In the genomic region with DNA sequence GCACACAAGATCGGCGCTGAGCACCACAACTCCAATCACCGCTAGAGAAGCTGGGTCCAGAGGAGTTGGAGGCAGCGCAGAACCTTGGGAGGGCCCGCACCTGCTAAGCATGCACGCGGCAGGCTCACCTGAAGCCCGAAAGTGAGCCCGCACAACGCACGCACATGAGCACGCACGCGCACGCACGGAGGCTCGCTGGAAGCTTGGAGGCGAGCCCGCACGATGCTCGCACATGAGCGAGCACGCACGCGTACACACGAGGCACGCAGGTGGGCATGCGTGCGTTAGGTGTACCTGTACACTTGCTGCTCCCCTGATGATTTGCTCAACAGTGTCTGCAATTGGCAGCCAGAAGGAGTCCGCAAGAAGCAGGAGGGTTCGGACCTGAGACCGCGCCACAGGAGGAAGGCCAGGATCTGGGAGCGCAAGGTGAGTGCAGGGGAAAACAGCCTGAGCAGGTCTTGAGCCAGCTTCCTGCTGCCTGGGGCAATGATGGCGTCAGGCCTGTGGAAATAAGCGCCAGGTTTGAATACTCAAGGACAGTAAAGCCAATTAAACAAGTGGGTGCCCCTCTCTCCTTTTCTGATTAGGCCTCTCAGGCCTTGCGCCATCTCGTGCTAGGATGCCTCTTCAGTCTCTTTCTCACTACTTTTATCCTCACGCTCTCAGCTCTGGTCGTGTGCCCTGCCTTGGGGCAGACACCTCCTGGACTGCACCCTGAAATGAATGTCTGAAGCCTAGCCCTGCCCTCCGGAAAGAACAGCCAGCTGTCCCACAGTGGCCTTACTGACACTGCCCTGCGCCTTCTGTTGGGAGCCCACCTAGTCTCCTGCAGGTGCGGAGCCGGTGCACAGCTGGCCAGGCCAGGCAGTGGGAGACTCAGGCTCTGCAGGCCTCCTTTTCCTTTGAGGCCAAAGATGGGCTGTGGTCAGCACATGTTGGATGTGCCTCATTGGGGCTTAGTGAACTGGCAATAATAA, we compare ENCODE assay signal across 14 cellular contexts.
"Had no signal": no experiment of that assay in that cellular context is flagged by ENCODE, and none has a peak within 500 bp of the region (broad histone marks: within the 10 kb centered on the region; RNA-seq: fewer than 3 reads in every experiment).

No MANE protein-coding gene starts in this region.

- H3K4me3 ChIP-seq: ascending aorta, hepatocyte, left ventricle myocardium inferior, mucosa of descending colon, upper lobe of left lung had no signal

- DNase-seq: activated naive CD4-positive, alpha-beta T cell treated with Interleukin-2 at 50 U/mL for 16 hours; activated naive CD8-positive, alpha-beta T cell treated with anti-CD3 and anti-CD28 coated beads, Interleukin-2, amount 50 U/mL, for 24 hours; endodermal cell; erythroblast; kidney; left ventricle myocardium inferior; mucosa of descending colon; naive thymus-derived CD4-positive, alpha-beta T cell; retina; stimulated activated CD4-positive, alpha-beta T cell treated with anti-CD3 and anti-CD28 coated beads, Interleukin-4, amount 100 ng/mL, for 1 hour; stimulated activated naive CD4-positive, alpha-beta T cell treated with Interleukin-2 at 50 U/mL for 16 hours had no signal

- ATAC-seq: activated naive CD8-positive, alpha-beta T cell treated with anti-CD3 and anti-CD28 coated beads, Interleukin-2, amount 50 U/mL, for 24 hours; mucosa of descending colon; naive thymus-derived CD4-positive, alpha-beta T cell had no signal

- H3K9me3 ChIP-seq: ascending aorta, left ventricle myocardium inferior, mucosa of descending colon, upper lobe of left lung had no signal

- H3K36me3 ChIP-seq: ascending aorta, left ventricle myocardium inferior, upper lobe of left lung had no signal

- H3K27ac ChIP-seq: ascending aorta, hepatocyte, left ventricle myocardium inferior, upper lobe of left lung had no signal

- H3K4me1 ChIP-seq: ascending aorta, left ventricle myocardium inferior, upper lobe of left lung had no signal

- H3K27me3 ChIP-seq: ascending aorta, upper lobe of left lung had no signal
